12 cellular contexts compared by ENCODE assay signal in genomic region chrX:15465896-15466651, GRCh38. TPM values are rescaled to one million over a fixed set of nuclear protein-coding genes. Genes with fewer than 3 reads are reported as not detected.
DNase-seq lines count a peak whose midpoint lies in the region; ATAC-seq, FAIRE-seq and TF ChIP-seq lines count a peak whose summit lies in the region.
"Had no signal": no experiment of that assay in that cellular context is flagged by ENCODE, and none has a peak within 500 bp of the region (broad histone marks: within the 10 kb centered on the region; RNA-seq: fewer than 3 reads in every experiment).

No MANE protein-coding gene starts in this region.

- H3K14ac ChIP-seq in mesenchymal stem cell (ENCODE audit: low read length in 2 of 2) = no peak overlapping the region

- H3K23ac ChIP-seq in mesenchymal stem cell (ENCODE audit: low read length in 2 of 2) = no peak overlapping the region

- intact Hi-C loops in HCT116 (cut with micrococcal nuclease) = loop anchor here (5.0 kb wide), 1 partner anchor 104 kb away; no protein-coding TSS in a partner anchor

- H3K4me3 ChIP-seq in HCT116 (replicated peaks in 1 of 2; ENCODE audit: low read depth in 1 of 2, low read length in 2 of 2) = no peak overlapping the region
- H3K4me3 ChIP-seq in mesenchymal stem cell (ENCODE audit: insufficient read depth in 1 of 2, low read depth in 1 of 2, low read length in 2 of 2) = no peak overlapping the region
- H3K4me3 ChIP-seq in coronary artery = no peak overlapping the region
- H3K4me3 ChIP-seq: pancreas, upper lobe of right lung had no signal

- WGBS in mesenchymal stem cell = 90% methylated on average over 7 of the region's 9 CpGs

- H3K27me3 ChIP-seq in HCT116 (ENCODE audit: insufficient read depth, low read length) (no peaks in the 10 kb centered on the region), mesenchymal stem cell (ENCODE audit: control insufficient read depth in 1 of 2, insufficient read depth in 1 of 2, low read length in 2 of 2) (peaks cover 0 to 11% of the 10 kb centered on the region in 2 experiments)
- H3K27me3 ChIP-seq: upper lobe of right lung had no signal

- FAIRE-seq in colon (lab: Jason Lieb, UNC) = peak; percentile 72

- POLR2A ChIA-PET in HCT116 (lab: Charles Lee) = no interaction called here

- H2BK5ac ChIP-seq in mesenchymal stem cell (ENCODE audit: low read depth, low read length, poor library complexity, severe bottlenecking) = no peak overlapping the region

- H2BK120ac ChIP-seq in mesenchymal stem cell (ENCODE audit: low read depth, low read length) = no peak overlapping the region

- H3K4me1 ChIP-seq in HCT116 (ENCODE audit: control insufficient read depth in 1 of 2, insufficient read depth in 2 of 2, low read length in 2 of 2) = peaks cover 0 to under 1% of the 10 kb centered on the region in 2 experiments; a peak in 1 of 4 replicates
- H3K4me1 ChIP-seq in mesenchymal stem cell (ENCODE audit: control insufficient read depth, insufficient read depth, low read depth, low read length) = no peaks in the 10 kb centered on the region
- H3K4me1 ChIP-seq: pancreas, upper lobe of right lung had no signal

- no peaks in the 10 kb centered on the region for H3K79me2 ChIP-seq in HCT116 (ENCODE audit: insufficient read depth, low read length)

- H3K27ac ChIP-seq in HCT116 (ENCODE audit: low read depth, low read length) = no peak overlapping the region
- no peak overlapping the region for H3K27ac ChIP-seq in mesenchymal stem cell (ENCODE audit: low read length, poor library complexity, severe bottlenecking)
- no peak overlapping the region for H3K27ac ChIP-seq in coronary artery
- H3K27ac ChIP-seq: pancreas, upper lobe of right lung had no signal

- H4K8ac ChIP-seq in mesenchymal stem cell (ENCODE audit: low read length) = no peak overlapping the region

- H2BK15ac ChIP-seq in mesenchymal stem cell (ENCODE audit: low read depth, poor library complexity, severe bottlenecking) = no peak overlapping the region

- H3K4ac ChIP-seq in mesenchymal stem cell (ENCODE audit: low read depth in 1 of 2, low read length in 2 of 2) = no peak overlapping the region

- no peaks in the 10 kb centered on the region for H3K9me3 ChIP-seq in HCT116 (ENCODE audit: control insufficient read depth in 1 of 2, insufficient read depth in 1 of 2, low read depth in 1 of 2, low read length in 2 of 2)
- no peaks in the 10 kb centered on the region for H3K9me3 ChIP-seq in mesenchymal stem cell (ENCODE audit: control insufficient read depth, low read length)
- H3K9me3 ChIP-seq: pancreas, upper lobe of right lung had no signal

- ATAC-seq in HCT116 = no peak
- ATAC-seq: pancreas, upper lobe of right lung had no signal

- RAD21 ChIA-PET in HCT116 (lab: Charles Lee; ENCODE audit: low non-redundant PET in 1 of 2, low total read pairs in 2 of 2, uncharacterized antibody in 2 of 2, unreplicated experiment in 2 of 2) = no interaction called here

- H2AK5ac ChIP-seq in mesenchymal stem cell (ENCODE audit: low read length, severe bottlenecking) = no peak overlapping the region

- H2BK12ac ChIP-seq in mesenchymal stem cell (ENCODE audit: low read length in 2 of 2) = no peak overlapping the region

- no peaks in the 10 kb centered on the region for H4K20me1 ChIP-seq in HCT116 (ENCODE audit: insufficient read depth)

- H3K36me3 ChIP-seq in HCT116 (ENCODE audit: control insufficient read depth in 1 of 2, insufficient read depth in 2 of 2, low read length in 2 of 2) (no peaks in the 10 kb centered on the region), mesenchymal stem cell (ENCODE audit: control insufficient read depth in 1 of 2, insufficient read depth in 2 of 2, low read depth in 1 of 2, low read length in 2 of 2) (no peaks in the 10 kb centered on the region)
- H3K36me3 ChIP-seq: pancreas, upper lobe of right lung had no signal

- H2AFZ ChIP-seq in HCT116 (ENCODE audit: low read depth, low read length, poor library complexity, severe bottlenecking) (no peak overlapping the region), mesenchymal stem cell (ENCODE audit: low read depth, low read length) (no peak overlapping the region)

- BruUV-seq in HCT116 (replicated peaks; lab: Mats Ljungman, UMichigan) = no TSS peak

- no peak overlapping the region for H4K91ac ChIP-seq in mesenchymal stem cell (ENCODE audit: low read length)

- H3K9me2 ChIP-seq in HCT116 (ENCODE audit: insufficient read depth) = no peaks in the 10 kb centered on the region

- TF ChIP-seq RAD21 in HCT116 (IDR thresholded peaks at IDR 0.05; ENCODE audit: low read depth) = no peak

- no peaks in the 10 kb centered on the region for H3K79me1 ChIP-seq in mesenchymal stem cell (replicated peaks; ENCODE audit: low read length, poor library complexity, severe bottlenecking)

- H3K4me2 ChIP-seq in HCT116 (ENCODE audit: low read length) (no peak overlapping the region), mesenchymal stem cell (ENCODE audit: low read length, poor library complexity, severe bottlenecking) (no peak overlapping the region)

- TF ChIP-seq CTCF in HCT116 (IDR thresholded peaks at IDR 0.05 in 2 of 3, conservative IDR thresholded peaks at IDR 0.05 in 1 of 3; ENCODE audit: borderline replicate concordance in 1 of 3, insufficient read depth in 1 of 3, low read depth in 2 of 3, low read length in 2 of 3) = peak in 2 of 3 experiments; percentile 12 to 23; a peak in 2 of 6 replicates
- TF ChIP-seq CTCF in coronary artery (IDR thresholded peaks at IDR 0.05) = no peak

- no peak for TF ChIP-seq POLR2A in HCT116 (IDR thresholded peaks at IDR 0.05; ENCODE audit: borderline replicate concordance, extremely low read depth, insufficient read depth, insufficient read length)

- no peak overlapping the region for H3K18ac ChIP-seq in mesenchymal stem cell (ENCODE audit: low read depth in 1 of 2, low read length in 2 of 2)

- no peak overlapping the region for H3K9ac ChIP-seq in HCT116 (ENCODE audit: low read length)
- H3K9ac ChIP-seq in mesenchymal stem cell (ENCODE audit: low read length) = no peak overlapping the region

- CTCF ChIA-PET in HCT116 (lab: Charles Lee) = no interaction called here

- DNase-seq in NCI-H82 (lab: John Stamatoyannopoulos, UW) = peak; percentile 11
- no peak for DNase-seq in NCI-H82 treated with DMSO at 0.1 percent for 48 hours (lab: John Stamatoyannopoulos, UW; ENCODE audit: unreplicated experiment)
- DNase-seq in HCT116 (ENCODE audit: low read depth, low spot score) = no peak
- DNase-seq in mesenchymal stem cell = peak; percentile 21
- no peak for DNase-seq in stimulated activated naive CD4-positive, alpha-beta T cell treated with Interleukin-2 at 50 U/mL for 16 hours (lab: John Stamatoyannopoulos, UW)
- no peak for DNase-seq in foreskin melanocyte
- no peak for DNase-seq in coronary artery (ENCODE audit: low spot score)
- DNase-seq: kidney glomerular epithelial cell, NCI-H774, pancreas, upper lobe of right lung had no signal

TF ChIP-seq in HCT116, 20 proteins besides CTCF, POLR2A, EP300 and RAD21:
- TF ChIP-seq EZH2 (IDR thresholded peaks at IDR 0.05) (no peak), YY1 (IDR thresholded peaks at IDR 0.05; ENCODE audit: extremely low read depth, insufficient replicate concordance, low read depth, low read length) (no peak), EGR1 (IDR thresholded peaks at IDR 0.05; ENCODE audit: low read depth) (no peak), ZNF274 (IDR thresholded peaks at IDR 0.05; ENCODE audit: low read depth, low read length) (no peak), ELF1 (IDR thresholded peaks at IDR 0.05; ENCODE audit: borderline replicate concordance, low read depth) (no peak), ZBTB33 (IDR thresholded peaks at IDR 0.05; ENCODE audit: extremely low read depth, insufficient replicate concordance, low read length) (no peak), JUND (IDR thresholded peaks at IDR 0.05) (no peak), EZH2phosphoT487 (IDR thresholded peaks at IDR 0.05; ENCODE audit: borderline replicate concordance) (no peak), TCF7L2 (IDR thresholded peaks at IDR 0.05; ENCODE audit: borderline replicate concordance, extremely low read depth, insufficient read depth, insufficient read length) (no peak), POLR2AphosphoS5 (IDR thresholded peaks at IDR 0.05; ENCODE audit: low read depth, low read length) (no peak), FOSL1 (IDR thresholded peaks at IDR 0.05; ENCODE audit: low read depth) (no peak), SRF (IDR thresholded peaks at IDR 0.05; ENCODE audit: low read depth) (no peak), SIN3A (IDR thresholded peaks at IDR 0.05; ENCODE audit: low read depth) (no peak)

RNA-seq across cellular contexts. Expression of gene PIR, which starts 27.1 kb away (rescaled TPM):
- total RNA-seq in HCT116 (2021; ENCODE audit: unreplicated experiment) = 27.5 TPM
- 11.0 and 14.0 TPM in 2 replicates for polyA plus RNA-seq in HCT116 (2012)
- polyA plus RNA-seq in mesenchymal stem cell (2013, experiment 1 of 2) = 26.5 TPM
- 27.1 TPM for polyA plus RNA-seq in mesenchymal stem cell (2013, experiment 2 of 2)

RNA-seq across cellular contexts. Expression of gene BMX, which starts 34.5 kb away (rescaled TPM):
- total RNA-seq in HCT116 (2021; ENCODE audit: unreplicated experiment) = not detected
- polyA plus RNA-seq in HCT116 (2012) = not detected in 2 replicates
- not detected for polyA plus RNA-seq in mesenchymal stem cell (2013, experiment 1 of 2)
- polyA plus RNA-seq in mesenchymal stem cell (2013, experiment 2 of 2) = not detected

Comparison
In these comparisons a context has a peak if more than half of its experiments do, and no peak if none do; other contexts are left out.
1. DNase-seq: peak in NCI-H82 (single experiment) and mesenchymal stem cell (single experiment); none in NCI-H82 treated with DMSO at 0.1 percent for 48 hours (single experiment), HCT116 (single experiment), stimulated activated naive CD4-positive, alpha-beta T cell treated with Interleukin-2 at 50 U/mL for 16 hours (single experiment), foreskin melanocyte (single experiment) and coronary artery (single experiment).